17 cellular contexts compared by ENCODE assay signal in the genomic region with DNA sequence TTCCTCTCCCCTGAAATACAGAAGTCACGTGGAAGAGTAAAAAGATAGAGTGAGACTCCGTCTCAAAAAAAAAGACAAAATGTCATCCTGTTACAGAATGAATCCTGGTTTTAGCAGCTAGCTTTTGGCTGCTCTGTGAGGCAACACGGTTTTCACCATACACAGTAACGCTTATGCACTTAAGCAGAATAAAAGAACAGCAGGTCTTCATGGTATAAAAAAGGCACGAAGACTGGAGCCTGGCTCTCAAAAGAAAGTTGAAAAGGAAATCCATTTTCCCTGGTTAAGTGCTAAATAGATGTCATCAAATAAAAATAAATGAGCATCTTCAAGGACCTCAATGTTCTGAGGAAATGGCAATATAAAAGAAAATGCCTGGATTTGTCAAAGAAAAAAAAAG.
DNase-seq lines count a peak whose midpoint lies in the region; ATAC-seq and TF ChIP-seq lines count a peak whose summit lies in the region.
"Had no signal": no experiment of that assay in that cellular context is flagged by ENCODE, and none has a peak within 500 bp of the region (broad histone marks: within the 10 kb centered on the region; RNA-seq: fewer than 3 reads in every experiment).

No MANE protein-coding gene starts in this region.

- no peak overlapping the region for H3K23ac ChIP-seq in H9 (ENCODE audit: insufficient read length, low read depth, low read length)

- H3K4me3 ChIP-seq in A673 (ENCODE audit: low read depth, low read length, poor library complexity, severe bottlenecking) = no peak overlapping the region
- H3K4me3 ChIP-seq in ectodermal cell (ENCODE audit: insufficient read depth, low read depth, low read length) = no peak overlapping the region
- H3K4me3 ChIP-seq in vagina = no peak overlapping the region
- H3K4me3 ChIP-seq: A549, GM23248 had no signal

- no peaks in the 10 kb centered on the region for H3K79me2 ChIP-seq in H9 (ENCODE audit: insufficient read depth, low read length)

- H3K27ac Mint-ChIP-seq in H9 = no peak overlapping the region
- H3K27ac Mint-ChIP-seq in nephron progenitor cell = peak overlapping the region; percentile 68
- H3K27ac Mint-ChIP-seq: CD4-positive, alpha-beta memory T cell had no signal

- no peak overlapping the region for H3K14ac ChIP-seq in H9 (ENCODE audit: insufficient read depth, low read length)

- H3K4me1 ChIP-seq in A673 (ENCODE audit: insufficient read depth, low read length, poor library complexity, severe bottlenecking) (no peaks in the 10 kb centered on the region), H9 (ENCODE audit: insufficient read depth, low read length) (no peaks in the 10 kb centered on the region; the same call in 1 of the 2 replicates), ectodermal cell (ENCODE audit: control insufficient read depth, insufficient read depth, low read length) (no peaks in the 10 kb centered on the region), vagina (no peaks in the 10 kb centered on the region)
- H3K4me1 ChIP-seq: A549 had no signal

- no peak overlapping the region for H4K5ac ChIP-seq in H9 (ENCODE audit: insufficient read length, low read depth, low read length)

- POLR2A ChIA-PET in A673 (lab: Charles Lee; ENCODE audit: low non-redundant PET) = no interaction called here

- no peak overlapping the region for H3K9ac ChIP-seq in H9 (ENCODE audit: extremely low read depth, insufficient read length, low read length)
- H3K9ac ChIP-seq: GM23248 had no signal

- no peaks in the 10 kb centered on the region for H3K9me3 ChIP-seq in A673 (ENCODE audit: low read depth, low read length, poor library complexity, severe bottlenecking)
- H3K9me3 ChIP-seq in H9 (ENCODE audit: control insufficient read depth, low read depth, low read length) = no peaks in the 10 kb centered on the region
- H3K9me3 ChIP-seq in ectodermal cell (ENCODE audit: control insufficient read depth, low read length) = no peaks in the 10 kb centered on the region
- no peaks in the 10 kb centered on the region for H3K9me3 ChIP-seq in vagina
- H3K9me3 ChIP-seq: A549 had no signal

- intact Hi-C loops in A673 (cut with micrococcal nuclease; ENCODE audit: unreplicated experiment) = no loop called here
- intact Hi-C loops in vagina (cut with DNase I) = loop anchor here (10.0 kb wide), 1 partner anchor 387 kb away; no protein-coding TSS in a partner anchor

- H4K91ac ChIP-seq in H9 (ENCODE audit: insufficient read length, low read depth, low read length) = no peak overlapping the region

- H4K8ac ChIP-seq in H9 (replicated peaks; ENCODE audit: insufficient read length, low read depth, low read length) = no peak overlapping the region

- no peaks in the 10 kb centered on the region for H3K27me3 Mint-ChIP-seq in H9 (ENCODE audit: low read depth)
- H3K27me3 Mint-ChIP-seq in nephron progenitor cell (ENCODE audit: low read depth, poor library complexity) = peaks cover 6% of the 10 kb centered on the region

- no peak overlapping the region for H3T11ph ChIP-seq in H9 (ENCODE audit: low read length)

- no peak overlapping the region for H3K56ac ChIP-seq in H9 (ENCODE audit: insufficient read length, low read depth, low read length)

- H4K20me1 ChIP-seq in H9 (ENCODE audit: control insufficient read depth, insufficient read depth, insufficient read length) = no peaks in the 10 kb centered on the region

- H3K9me3 Mint-ChIP-seq in H9 = no peaks in the 10 kb centered on the region
- H3K9me3 Mint-ChIP-seq in nephron progenitor cell = no peaks in the 10 kb centered on the region

- H3K27ac ChIP-seq in A673 (ENCODE audit: low read depth, low read length, poor library complexity, severe bottlenecking) = no peak overlapping the region
- H3K27ac ChIP-seq in H9 (ENCODE audit: insufficient read length, low read depth, low read length) = no peak overlapping the region
- peak overlapping the region; percentile 16 for H3K27ac ChIP-seq in ectodermal cell (ENCODE audit: insufficient read depth, low read depth, low read length, poor library complexity, severe bottlenecking)
- no peak overlapping the region for H3K27ac ChIP-seq in vagina
- H3K27ac ChIP-seq: A549, GM23248 had no signal

- no CpG with 5 or more reads among the region's 5 CpGs for WGBS in H9 (ENCODE audit: extremely low coverage, insufficient read length, low lambda C conversion rate)
- 47 to 54% methylated on average over 5 of the region's 5 CpGs for WGBS in ectodermal cell, 2 experiments

- no peaks in the 10 kb centered on the region for H3K23me2 ChIP-seq in H9 (ENCODE audit: insufficient read length, low read depth, low read length, poor library complexity, severe bottlenecking)

- no peak overlapping the region for H2BK120ac ChIP-seq in H9 (ENCODE audit: low read depth, low read length, poor library complexity, severe bottlenecking)

- H2AK5ac ChIP-seq in H9 (ENCODE audit: insufficient read length, low read length) = no peak overlapping the region

- CTCF ChIA-PET in A673 (lab: Charles Lee) = no interaction called here

- no peak overlapping the region for H2BK12ac ChIP-seq in H9 (ENCODE audit: insufficient read length, low read depth, low read length)

- no peak for TF ChIP-seq POLR2A in vagina (IDR thresholded peaks at IDR 0.05)

- TF ChIP-seq CTCF in A673 (conservative IDR thresholded peaks at IDR 0.05; ENCODE audit: low read depth, low read length) (no peak), H9 (conservative IDR thresholded peaks at IDR 0.05) (no peak), nephron progenitor cell (IDR thresholded peaks at IDR 0.05) (no peak), vagina (IDR thresholded peaks at IDR 0.05) (no peak)

- H3K36me3 Mint-ChIP-seq in H9 (ENCODE audit: insufficient read depth in 1 of 3, low read depth in 3 of 3) (no peaks in the 10 kb centered on the region), nephron progenitor cell (ENCODE audit: low read depth) (no peaks in the 10 kb centered on the region)
- H3K36me3 Mint-ChIP-seq: CD4-positive, alpha-beta memory T cell had no signal

- H3K4ac ChIP-seq in H9 (ENCODE audit: low read depth, low read length) = no peak overlapping the region

- peak; percentile 72 for DNase-seq in A673 (ENCODE audit: low spot score)
- no peak for DNase-seq in H9
- DNase-seq in nephron progenitor cell = no peak
- DNase-seq in stimulated activated naive CD8-positive, alpha-beta T cell treated with anti-CD3 and anti-CD28 coated beads, Interleukin-15, Interleukin-2, amounts not matched to agents 100 U/mL and 50 U/mL, for 24 hours = no peak
- no peak for DNase-seq in DMS153 (lab: John Stamatoyannopoulos, UW)
- DNase-seq in vagina (ENCODE audit: extremely low spot score in 2 of 2) = no peak
- DNase-seq: 8988T; C1 segment of cervical spinal cord; Calu3; CD4-positive, alpha-beta memory T cell; COR-L47; DND-41; GM23248; HCEC 1CT had no signal

- H2BK20ac ChIP-seq in H9 (ENCODE audit: low read depth, low read length, poor library complexity, severe bottlenecking) = no peak overlapping the region

- ATAC-seq in stimulated activated naive CD8-positive, alpha-beta T cell treated with anti-CD3 and anti-CD28 coated beads, Interleukin-15, Interleukin-2, amounts not matched to agents 100 U/mL and 50 U/mL, for 24 hours = no peak
- no peak for ATAC-seq in HG02588 (IDR thresholded peaks at IDR 0.05; ENCODE audit: unreplicated experiment)
- ATAC-seq: A549 had no signal

- BruUV-seq in A673 (replicated peaks; lab: Mats Ljungman, UMichigan) = no TSS peak

- no peak overlapping the region for H3K4me3 Mint-ChIP-seq in H9
- no peak overlapping the region for H3K4me3 Mint-ChIP-seq in nephron progenitor cell
- H3K4me3 Mint-ChIP-seq: CD4-positive, alpha-beta memory T cell had no signal

- H3K79me1 ChIP-seq in H9 (ENCODE audit: insufficient read depth, low read depth, low read length, poor library complexity, severe bottlenecking) = no peaks in the 10 kb centered on the region

- H3K18ac ChIP-seq in H9 (ENCODE audit: insufficient read length, low read depth, low read length) = no peak overlapping the region

- no peak overlapping the region for H3K4me2 ChIP-seq in H9 (ENCODE audit: insufficient read depth, insufficient read length, low read length)
- H3K4me2 ChIP-seq: A549 had no signal

- no peak overlapping the region for H2BK15ac ChIP-seq in H9 (ENCODE audit: low read depth, low read length)

- peak overlapping the region; percentile 65 for H2AFZ ChIP-seq in H9 (ENCODE audit: low read length)
- H2AFZ ChIP-seq: GM23248 had no signal

- H3K4me1 Mint-ChIP-seq in H9 (peaks cover 11% of the 10 kb centered on the region in 2 experiments), nephron progenitor cell (peaks cover 10% of the 10 kb centered on the region)
- H3K4me1 Mint-ChIP-seq: CD4-positive, alpha-beta memory T cell had no signal

- H2BK5ac ChIP-seq in H9 (ENCODE audit: insufficient read length, low read length) = no peak overlapping the region

- H3K27me3 ChIP-seq in A673 (replicated peaks; ENCODE audit: insufficient read depth, low read depth, low read length, poor library complexity) = peaks cover 28% of the 10 kb centered on the region
- no peaks in the 10 kb centered on the region for H3K27me3 ChIP-seq in H9 (ENCODE audit: insufficient read depth, low read length)
- H3K27me3 ChIP-seq in ectodermal cell (ENCODE audit: control insufficient read depth, insufficient read depth, low read length, poor library complexity, severe bottlenecking) = no peaks in the 10 kb centered on the region
- no peaks in the 10 kb centered on the region for H3K27me3 ChIP-seq in vagina

- H3K36me3 ChIP-seq in A673 (ENCODE audit: insufficient read depth, low read length, poor library complexity, severe bottlenecking) (no peaks in the 10 kb centered on the region), ectodermal cell (ENCODE audit: control insufficient read depth, insufficient read depth, low read length) (no peaks in the 10 kb centered on the region), vagina (no peaks in the 10 kb centered on the region)
